Comparison of ENCODE assay signal across 8 cellular contexts in genomic region chr1:110615548-110616130, GRCh38. TPM values are rescaled to one million over a fixed set of nuclear protein-coding genes. Genes with fewer than 3 reads are reported as not detected.
A peak's percentile ranks its signal among the peaks of the same experiment; 100 is the strongest.
DNase-seq lines count a peak whose midpoint lies in the region; ATAC-seq and TF ChIP-seq lines count a peak whose summit lies in the region.

No MANE protein-coding gene starts in this region.

- H3K27ac Mint-ChIP-seq in WTC11 = no peak overlapping the region
- H3K27ac Mint-ChIP-seq in endothelial cell (ENCODE audit: unreplicated experiment) = no peak overlapping the region
- H3K27ac Mint-ChIP-seq in mesothelial cell of epicardium = no peak overlapping the region

- no peak overlapping the region for H3K4me3 ChIP-seq in tibial nerve

- peaks cover 0 to 13% (median 4%) of the 10 kb centered on the region in 4 donors for H3K4me1 ChIP-seq in tibial nerve

- peak; percentile 95 for DNase-seq in Ammon's horn (ENCODE audit: low spot score)
- peak; percentile 72 for DNase-seq in GM20000 (ENCODE audit: low spot score)
- peak; percentile 72 for DNase-seq in NCI-H2196 treated with DMSO at 0.1 percent for 48 hours (lab: John Stamatoyannopoulos, UW; ENCODE audit: unreplicated experiment)
- peak; percentile 80 for DNase-seq in WTC11 (ENCODE audit: low spot score)
- DNase-seq in endothelial cell (ENCODE audit: low spot score) = peak; percentile 74
- peak in 1 of 2 experiments; percentile 64 for DNase-seq in mesothelial cell of epicardium (ENCODE audit: low spot score in 2 of 2, unreplicated experiment in 2 of 2)
- peak; percentile 33 to 74 for DNase-seq in tibial nerve (ENCODE audit: low spot score in 2 of 2)

- peaks cover 0 to 20% of the 10 kb centered on the region in 2 donors for H3K27me3 ChIP-seq in tibial nerve

- ATAC-seq in WTC11 = peak; percentile 82
- no peak for ATAC-seq in GM18498 (IDR thresholded peaks at IDR 0.05; ENCODE audit: unreplicated experiment)

- H3K9me3 Mint-ChIP-seq in WTC11 (no peaks in the 10 kb centered on the region), endothelial cell (ENCODE audit: unreplicated experiment) (no peaks in the 10 kb centered on the region), mesothelial cell of epicardium (no peaks in the 10 kb centered on the region)

- H3K27me3 Mint-ChIP-seq in WTC11 (ENCODE audit: low read depth) (peaks cover 24% of the 10 kb centered on the region), endothelial cell (ENCODE audit: unreplicated experiment) (peaks cover 19% of the 10 kb centered on the region), mesothelial cell of epicardium (ENCODE audit: low read depth) (peaks cover 97% of the 10 kb centered on the region)

- 26 to 29% methylated on average over 9 of the region's 9 CpGs for WGBS in tibial nerve, 2 donors

- TF ChIP-seq EP300 in tibial nerve (IDR thresholded peaks at IDR 0.05) = peak in 1 of 2 donors; percentile 12

- H3K36me3 Mint-ChIP-seq in WTC11 = no peaks in the 10 kb centered on the region
- no peaks in the 10 kb centered on the region for H3K36me3 Mint-ChIP-seq in endothelial cell (ENCODE audit: low read depth, unreplicated experiment)
- H3K36me3 Mint-ChIP-seq in mesothelial cell of epicardium = no peaks in the 10 kb centered on the region

- no peaks in the 10 kb centered on the region for H3K36me3 ChIP-seq in tibial nerve

- H3K9me3 ChIP-seq in tibial nerve = no peaks in the 10 kb centered on the region

- TF ChIP-seq POLR2A in tibial nerve (IDR thresholded peaks at IDR 0.05) = no peak

- H3K4me1 Mint-ChIP-seq in WTC11 = peaks cover 6% of the 10 kb centered on the region; the same call in 1 of the 2 replicates
- H3K4me1 Mint-ChIP-seq in endothelial cell (ENCODE audit: unreplicated experiment) = peaks cover 2% of the 10 kb centered on the region
- peaks cover 9% of the 10 kb centered on the region for H3K4me1 Mint-ChIP-seq in mesothelial cell of epicardium

- H3K27ac ChIP-seq in tibial nerve = no peak overlapping the region

- H3K4me3 Mint-ChIP-seq in WTC11 = no peak overlapping the region
- no peak overlapping the region for H3K4me3 Mint-ChIP-seq in endothelial cell (ENCODE audit: unreplicated experiment)
- no peak overlapping the region for H3K4me3 Mint-ChIP-seq in mesothelial cell of epicardium

- POLR2A ChIA-PET in WTC11 (lab: Charles Lee) = no interaction called here

- CTCF ChIA-PET in WTC11 (lab: Charles Lee) = interaction anchor here (1.5 to 3.0 kb wide), 4 partner anchors 10 to 165 kb away, joined by 3 to 19 read pairs (median 10); partner anchors contain the start of gene KCNA2

- TF ChIP-seq CTCF in GM20000 (IDR thresholded peaks at IDR 0.05; ENCODE audit: extremely low read depth, missing control alignments) = peak; percentile 77
- peak; percentile 41; the same call in 1 of the 2 replicates for TF ChIP-seq CTCF in WTC11 (IDR thresholded peaks at IDR 0.05)
- TF ChIP-seq CTCF in endothelial cell (IDR thresholded peaks at IDR 0.05; ENCODE audit: unreplicated experiment) = peak; percentile 59
- peak; percentile 33 for TF ChIP-seq CTCF in mesothelial cell of epicardium (IDR thresholded peaks at IDR 0.05; ENCODE audit: unreplicated experiment)
- peak; percentile 56 to 86 (median 77) for TF ChIP-seq CTCF in tibial nerve (IDR thresholded peaks at IDR 0.05)

TF ChIP-seq in WTC11, 78 proteins besides CTCF, POLR2A, EP300 and RAD21:
- no peak for TF ChIP-seq ESRRA (CRISPR knock-in tag; IDR thresholded peaks at IDR 0.05; ENCODE audit: borderline replicate concordance)
- no peak for TF ChIP-seq ZNF671 (CRISPR knock-in tag; IDR thresholded peaks at IDR 0.05)
- no peak for TF ChIP-seq NR3C1 (CRISPR knock-in tag; conservative IDR thresholded peaks at IDR 0.05; ENCODE audit: low read depth)
- TF ChIP-seq, protein P1, sequence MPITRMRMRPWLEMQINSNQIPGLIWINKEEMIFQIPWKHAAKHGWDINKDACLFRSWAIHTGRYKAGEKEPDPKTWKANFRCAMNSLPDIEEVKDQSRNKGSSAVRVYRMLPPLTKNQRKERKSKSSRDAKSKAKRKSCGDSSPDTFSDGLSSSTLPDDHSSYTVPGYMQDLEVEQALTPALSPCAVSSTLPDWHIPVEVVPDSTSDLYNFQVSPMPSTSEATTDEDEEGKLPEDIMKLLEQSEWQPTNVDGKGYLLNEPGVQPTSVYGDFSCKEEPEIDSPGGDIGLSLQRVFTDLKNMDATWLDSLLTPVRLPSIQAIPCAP (CRISPR knock-in tag; IDR thresholded peaks at IDR 0.05) = no peak
- no peak for TF ChIP-seq ZBTB43 (CRISPR knock-in tag; IDR thresholded peaks at IDR 0.05)
- TF ChIP-seq ZSCAN18 (CRISPR knock-in tag; IDR thresholded peaks at IDR 0.05) = no peak

RNA-seq across cellular contexts. Expression of gene KCNA2, which starts 9.5 kb away (rescaled TPM):
- total RNA-seq in WTC11 (2021) (0.41 to 0.87 TPM (median 0.50 TPM) in 3 replicates), endothelial cell (ENCODE audit: unreplicated experiment) (0.23 TPM), mesothelial cell of epicardium (0.58 to 1.1 TPM (median 0.63 TPM) in 3 replicates), tibial nerve (10 to 100 TPM; 10.2 to 22.0 (median 16.5) TPM)

RNA-seq across cellular contexts. Expression of gene KCNA3, which starts 59.1 kb away (rescaled TPM):
- 1.1 to 1.2 TPM (median 1.2 TPM) in 3 replicates for total RNA-seq in WTC11 (2021)
- total RNA-seq in endothelial cell (ENCODE audit: unreplicated experiment) = 0.26 TPM
- 0.29 to 0.45 TPM (median 0.34 TPM) in 3 replicates for total RNA-seq in mesothelial cell of epicardium
- 1 to 10 TPM in 2 of 4 donors, under 1 TPM in 2; 0.30 to 3.9 (median 1.2) TPM for total RNA-seq in tibial nerve
